ENCODE assay signal across 1 cellular context in the genomic region with DNA sequence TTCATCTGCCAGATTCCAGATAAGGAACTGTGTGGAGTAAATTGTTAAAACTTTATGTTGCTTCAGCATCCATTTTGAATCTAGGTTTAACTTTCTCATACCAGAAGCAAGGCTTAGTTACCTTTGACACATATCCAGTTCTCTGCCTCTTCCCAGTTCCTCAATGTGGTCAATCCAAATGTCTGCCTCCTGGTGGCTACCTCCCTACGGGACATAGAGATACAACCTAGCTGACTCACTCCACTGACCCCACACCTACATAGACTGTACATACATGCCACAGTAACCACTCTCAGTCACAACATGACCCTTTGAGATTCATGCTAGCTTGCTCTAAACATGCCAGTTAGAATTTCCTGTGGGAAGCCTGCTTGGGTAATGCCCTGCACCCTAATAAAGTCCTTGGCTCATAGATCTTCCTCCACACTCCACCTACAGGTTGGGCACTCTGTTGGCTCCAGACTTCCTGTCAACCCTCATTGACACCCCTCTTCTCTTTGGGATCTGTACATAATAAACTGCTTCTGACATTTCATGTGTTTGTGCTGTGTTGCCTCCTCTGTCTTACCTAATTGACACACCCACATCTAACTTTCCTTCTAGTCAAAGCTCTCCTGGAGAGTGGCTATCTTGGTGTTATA.
TF ChIP-seq lines count a peak whose summit lies in the region.

No MANE protein-coding gene starts in this region.

TF ChIP-seq in GM23338, 12 proteins besides CTCF, POLR2A, EP300 and RAD21 (continued from another document):
- TF ChIP-seq, protein P1, sequence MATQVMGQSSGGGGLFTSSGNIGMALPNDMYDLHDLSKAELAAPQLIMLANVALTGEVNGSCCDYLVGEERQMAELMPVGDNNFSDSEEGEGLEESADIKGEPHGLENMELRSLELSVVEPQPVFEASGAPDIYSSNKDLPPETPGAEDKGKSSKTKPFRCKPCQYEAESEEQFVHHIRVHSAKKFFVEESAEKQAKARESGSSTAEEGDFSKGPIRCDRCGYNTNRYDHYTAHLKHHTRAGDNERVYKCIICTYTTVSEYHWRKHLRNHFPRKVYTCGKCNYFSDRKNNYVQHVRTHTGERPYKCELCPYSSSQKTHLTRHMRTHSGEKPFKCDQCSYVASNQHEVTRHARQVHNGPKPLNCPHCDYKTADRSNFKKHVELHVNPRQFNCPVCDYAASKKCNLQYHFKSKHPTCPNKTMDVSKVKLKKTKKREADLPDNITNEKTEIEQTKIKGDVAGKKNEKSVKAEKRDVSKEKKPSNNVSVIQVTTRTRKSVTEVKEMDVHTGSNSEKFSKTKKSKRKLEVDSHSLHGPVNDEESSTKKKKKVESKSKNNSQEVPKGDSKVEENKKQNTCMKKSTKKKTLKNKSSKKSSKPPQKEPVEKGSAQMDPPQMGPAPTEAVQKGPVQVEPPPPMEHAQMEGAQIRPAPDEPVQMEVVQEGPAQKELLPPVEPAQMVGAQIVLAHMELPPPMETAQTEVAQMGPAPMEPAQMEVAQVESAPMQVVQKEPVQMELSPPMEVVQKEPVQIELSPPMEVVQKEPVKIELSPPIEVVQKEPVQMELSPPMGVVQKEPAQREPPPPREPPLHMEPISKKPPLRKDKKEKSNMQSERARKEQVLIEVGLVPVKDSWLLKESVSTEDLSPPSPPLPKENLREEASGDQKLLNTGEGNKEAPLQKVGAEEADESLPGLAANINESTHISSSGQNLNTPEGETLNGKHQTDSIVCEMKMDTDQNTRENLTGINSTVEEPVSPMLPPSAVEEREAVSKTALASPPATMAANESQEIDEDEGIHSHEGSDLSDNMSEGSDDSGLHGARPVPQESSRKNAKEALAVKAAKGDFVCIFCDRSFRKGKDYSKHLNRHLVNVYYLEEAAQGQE (IDR thresholded peaks at IDR 0.05; ENCODE audit: unreplicated experiment): no peak
- TF ChIP-seq JUNB (IDR thresholded peaks at IDR 0.05; ENCODE audit: unreplicated experiment) (no peak), CREB1 (CRISPR knock-in tag; IDR thresholded peaks at IDR 0.05; ENCODE audit: low read depth) (no peak), ZNF114 (CRISPR knock-in tag; IDR thresholded peaks at IDR 0.05) (no peak)
- TF ChIP-seq, protein P2, sequence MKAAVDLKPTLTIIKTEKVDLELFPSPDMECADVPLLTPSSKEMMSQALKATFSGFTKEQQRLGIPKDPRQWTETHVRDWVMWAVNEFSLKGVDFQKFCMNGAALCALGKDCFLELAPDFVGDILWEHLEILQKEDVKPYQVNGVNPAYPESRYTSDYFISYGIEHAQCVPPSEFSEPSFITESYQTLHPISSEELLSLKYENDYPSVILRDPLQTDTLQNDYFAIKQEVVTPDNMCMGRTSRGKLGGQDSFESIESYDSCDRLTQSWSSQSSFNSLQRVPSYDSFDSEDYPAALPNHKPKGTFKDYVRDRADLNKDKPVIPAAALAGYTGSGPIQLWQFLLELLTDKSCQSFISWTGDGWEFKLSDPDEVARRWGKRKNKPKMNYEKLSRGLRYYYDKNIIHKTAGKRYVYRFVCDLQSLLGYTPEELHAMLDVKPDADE (IDR thresholded peaks at IDR 0.05): no peak
